ENCODE assay signal across 1 cellular context in the genomic region with DNA sequence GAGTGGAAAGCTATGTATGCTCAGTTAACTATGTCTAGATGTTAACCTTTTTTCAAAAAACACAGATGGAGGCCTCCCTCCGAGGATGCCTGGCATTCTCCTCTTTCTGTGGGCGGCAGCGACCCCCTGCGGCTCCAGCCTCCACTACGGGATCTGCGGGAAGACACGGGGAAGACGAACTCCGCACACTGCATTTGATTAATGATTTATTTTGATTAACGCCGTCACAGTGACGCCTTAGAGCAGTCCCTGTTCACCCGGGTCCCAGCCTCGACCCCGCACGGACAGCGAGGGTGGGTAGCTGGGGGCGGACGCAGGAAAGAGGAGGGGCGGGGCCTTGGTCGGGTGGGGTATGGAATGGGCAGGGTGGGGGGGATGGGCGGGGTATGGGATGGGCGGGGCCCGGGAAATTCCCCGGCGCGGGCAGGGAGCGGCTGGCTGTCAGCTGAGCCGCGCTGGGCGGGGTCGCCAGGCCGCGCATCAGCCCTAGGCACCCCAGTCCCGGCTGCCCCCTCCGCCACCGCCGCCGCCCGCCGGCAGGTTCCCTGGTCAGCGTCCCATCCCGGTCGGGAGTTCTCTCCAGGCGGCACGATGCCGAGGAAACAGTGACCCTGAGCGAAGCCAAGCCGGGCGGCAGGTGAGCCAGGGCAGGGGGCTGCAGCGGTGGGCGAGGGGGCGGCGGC.
A peak's percentile ranks its signal among the peaks of the same experiment; 100 is the strongest.
TF ChIP-seq lines count a peak whose summit lies in the region.

A gene (plus strand): TSS at position 498 of the 683 bp plus-strand sequence. CDS start 8,960 bp downstream, outside the sequence.

TF ChIP-seq in HEK293, 187 proteins besides CTCF, POLR2A, EP300 and RAD21 (continued from another document):
- TF ChIP-seq, protein P1, sequence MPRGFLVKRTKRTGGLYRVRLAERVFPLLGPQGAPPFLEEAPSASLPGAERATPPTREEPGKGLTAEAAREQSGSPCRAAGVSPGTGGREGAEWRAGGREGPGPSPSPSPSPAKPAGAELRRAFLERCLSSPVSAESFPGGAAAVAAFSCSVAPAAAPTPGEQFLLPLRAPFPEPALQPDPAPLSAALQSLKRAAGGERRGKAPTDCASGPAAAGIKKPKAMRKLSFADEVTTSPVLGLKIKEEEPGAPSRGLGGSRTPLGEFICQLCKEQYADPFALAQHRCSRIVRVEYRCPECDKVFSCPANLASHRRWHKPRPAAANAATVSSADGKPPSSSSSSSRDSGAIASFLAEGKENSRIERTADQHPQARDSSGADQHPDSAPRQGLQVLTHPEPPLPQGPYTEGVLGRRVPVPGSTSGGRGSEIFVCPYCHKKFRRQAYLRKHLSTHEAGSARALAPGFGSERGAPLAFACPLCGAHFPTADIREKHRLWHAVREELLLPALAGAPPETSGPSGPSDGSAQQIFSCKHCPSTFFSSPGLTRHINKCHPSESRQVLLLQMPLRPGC (tag by site-specific recombination; IDR thresholded peaks at IDR 0.05), result no peak
- TF ChIP-seq MEIS1 (CRISPR knock-in tag; IDR thresholded peaks at IDR 0.05; ENCODE audit: borderline replicate concordance) (no peak), ZNF248 (tag by site-specific recombination; IDR thresholded peaks at IDR 0.05) (no peak), ZFP3 (tag by site-specific recombination; IDR thresholded peaks at IDR 0.05; ENCODE audit: low read depth) (no peak), ZNF174 (tag by site-specific recombination; IDR thresholded peaks at IDR 0.05) (no peak), ZNF341 (tag by site-specific recombination; IDR thresholded peaks at IDR 0.05; ENCODE audit: low read depth) (peak; percentile 27), ZBTB17 (tag by site-specific recombination; IDR thresholded peaks at IDR 0.05) (peak; percentile 11; the same call in 1 of the 2 replicates), ZNF266 (tag by site-specific recombination; IDR thresholded peaks at IDR 0.05; ENCODE audit: low read depth) (no peak), GLIS1 (tag by site-specific recombination; IDR thresholded peaks at IDR 0.05) (peak; percentile 75), ZSCAN16 (tag by site-specific recombination; IDR thresholded peaks at IDR 0.05) (no peak), ZNF707 (tag by site-specific recombination; IDR thresholded peaks at IDR 0.05) (no peak), ZNF529 (tag by site-specific recombination; IDR thresholded peaks at IDR 0.05; ENCODE audit: insufficient replicate concordance) (no peak)
- TF ChIP-seq, protein P2, sequence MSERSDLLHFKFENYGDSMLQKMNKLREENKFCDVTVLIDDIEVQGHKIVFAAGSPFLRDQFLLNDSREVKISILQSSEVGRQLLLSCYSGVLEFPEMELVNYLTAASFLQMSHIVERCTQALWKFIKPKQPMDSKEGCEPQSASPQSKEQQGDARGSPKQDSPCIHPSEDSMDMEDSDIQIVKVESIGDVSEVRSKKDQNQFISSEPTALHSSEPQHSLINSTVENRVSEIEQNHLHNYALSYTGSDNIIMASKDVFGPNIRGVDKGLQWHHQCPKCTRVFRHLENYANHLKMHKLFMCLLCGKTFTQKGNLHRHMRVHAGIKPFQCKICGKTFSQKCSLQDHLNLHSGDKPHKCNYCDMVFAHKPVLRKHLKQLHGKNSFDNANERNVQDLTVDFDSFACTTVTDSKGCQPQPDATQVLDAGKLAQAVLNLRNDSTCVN (tag by site-specific recombination; optimal IDR thresholded peaks at IDR 0.05), result peak; percentile 66
- TF ChIP-seq, protein P3, sequence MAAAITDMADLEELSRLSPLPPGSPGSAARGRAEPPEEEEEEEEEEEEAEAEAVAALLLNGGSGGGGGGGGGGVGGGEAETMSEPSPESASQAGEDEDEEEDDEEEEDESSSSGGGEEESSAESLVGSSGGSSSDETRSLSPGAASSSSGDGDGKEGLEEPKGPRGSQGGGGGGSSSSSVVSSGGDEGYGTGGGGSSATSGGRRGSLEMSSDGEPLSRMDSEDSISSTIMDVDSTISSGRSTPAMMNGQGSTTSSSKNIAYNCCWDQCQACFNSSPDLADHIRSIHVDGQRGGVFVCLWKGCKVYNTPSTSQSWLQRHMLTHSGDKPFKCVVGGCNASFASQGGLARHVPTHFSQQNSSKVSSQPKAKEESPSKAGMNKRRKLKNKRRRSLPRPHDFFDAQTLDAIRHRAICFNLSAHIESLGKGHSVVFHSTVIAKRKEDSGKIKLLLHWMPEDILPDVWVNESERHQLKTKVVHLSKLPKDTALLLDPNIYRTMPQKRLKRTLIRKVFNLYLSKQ (tag by site-specific recombination; IDR thresholded peaks at IDR 0.05; ENCODE audit: borderline replicate concordance), result no peak
